9 cellular contexts compared by ENCODE assay signal in genomic region chr21:17793675-17794123, GRCh38. TPM values are rescaled to one million over a fixed set of nuclear protein-coding genes. Genes with fewer than 3 reads are reported as not detected.
DNase-seq lines count a peak whose midpoint lies in the region; ATAC-seq and TF ChIP-seq lines count a peak whose summit lies in the region.
"Had no signal": no experiment of that assay in that cellular context is flagged by ENCODE, and none has a peak within 500 bp of the region (broad histone marks: within the 10 kb centered on the region; RNA-seq: fewer than 3 reads in every experiment).

No MANE protein-coding gene starts in this region.

- H3K36me3 Mint-ChIP-seq in activated naive CD4-positive, alpha-beta T cell treated with anti-CD3 and anti-CD28 coated beads, Interleukin-2, amount 50 U/mL, for 72 hours = peaks cover 5 to 27% of the 10 kb centered on the region in 2 donors
- H3K36me3 Mint-ChIP-seq in type B pancreatic cell = peaks cover 24% of the 10 kb centered on the region

- H3K4me1 Mint-ChIP-seq in type B pancreatic cell (ENCODE audit: unreplicated experiment) = peaks cover 1% of the 10 kb centered on the region

- H3K4me3 ChIP-seq in heart left ventricle (peak overlapping the region in 10 of 12 donors; percentile 23 to 58 (median 40)), mucosa of descending colon (no peak overlapping the region)

- H3K36me3 ChIP-seq in heart left ventricle = peaks cover 0 to 39% (median 17%) of the 10 kb centered on the region in 9 donors
- no peaks in the 10 kb centered on the region for H3K36me3 ChIP-seq in mucosa of descending colon (ENCODE audit: low read depth)

- H3K4me1 ChIP-seq in heart left ventricle (peaks cover 0 to 53% (median 11%) of the 10 kb centered on the region in 12 donors), mucosa of descending colon (ENCODE audit: low read depth) (no peaks in the 10 kb centered on the region)

- no peaks in the 10 kb centered on the region for H3K9me3 Mint-ChIP-seq in activated naive CD4-positive, alpha-beta T cell treated with anti-CD3 and anti-CD28 coated beads, Interleukin-2, amount 50 U/mL, for 72 hours
- H3K9me3 Mint-ChIP-seq in type B pancreatic cell = no peaks in the 10 kb centered on the region
- H3K9me3 Mint-ChIP-seq: brain had no signal

- DNase-seq in heart left ventricle (no peak), cardiac septum (ENCODE audit: low spot score) (no peak), mucosa of descending colon (no peak), nucleus accumbens (lab: John Stamatoyannopoulos, UW) (no peak), type B pancreatic cell (ENCODE audit: extremely low spot score, unreplicated experiment) (no peak), DMS153 (lab: John Stamatoyannopoulos, UW) (no peak)
- DNase-seq in activated naive CD4-positive, alpha-beta T cell treated with anti-CD3 and anti-CD28 coated beads, Interleukin-2, amount 50 U/mL, for 72 hours (ENCODE audit: low spot score in 2 of 2) = no peak

- H3K9me3 ChIP-seq in heart left ventricle = no peaks in the 10 kb centered on the region
- H3K9me3 ChIP-seq in mucosa of descending colon = no peaks in the 10 kb centered on the region

- intact Hi-C loops in heart left ventricle (cut with DNase I) = loop anchor here in 3 of 10 donors (2.0 to 10.0 kb wide), 2 partner anchors 25 to 109 kb away; partner anchors contain the start of gene C21orf91 (in 2 of the 3)
- intact Hi-C loops in cardiac septum (cut with DNase I) = no loop called here
- intact Hi-C loops in mucosa of descending colon (cut with DNase I, micrococcal nuclease) = no loop called here

- no peak for TF ChIP-seq CTCF in heart left ventricle (IDR thresholded peaks at IDR 0.05)
- no peak for TF ChIP-seq CTCF in mucosa of descending colon (IDR thresholded peaks at IDR 0.05)
- TF ChIP-seq CTCF in type B pancreatic cell (conservative IDR thresholded peaks at IDR 0.05) = no peak

- no peak overlapping the region for H3K4me3 Mint-ChIP-seq in type B pancreatic cell

- peak overlapping the region in 11 of 12 donors; percentile 8 to 85 (median 31) for H3K27ac ChIP-seq in heart left ventricle

- TF ChIP-seq POLR2A in heart left ventricle (IDR thresholded peaks at IDR 0.05) = no peak

- peak overlapping the region in 1 of 2 donors; percentile 55 for H3K27ac Mint-ChIP-seq in activated naive CD4-positive, alpha-beta T cell treated with anti-CD3 and anti-CD28 coated beads, Interleukin-2, amount 50 U/mL, for 72 hours
- no peak overlapping the region for H3K27ac Mint-ChIP-seq in type B pancreatic cell

- H3K27me3 Mint-ChIP-seq in type B pancreatic cell = no peaks in the 10 kb centered on the region
- H3K27me3 Mint-ChIP-seq: brain had no signal

- whole genome bisulfite sequencing in heart left ventricle, 4 donors = 31 to 44% (median 35%) methylated on average over 1 of the region's 1 CpG

- no peaks in the 10 kb centered on the region for H3K27me3 ChIP-seq in heart left ventricle

- peak in 3 of 4 donors; percentile 39 to 59 (median 50) for ATAC-seq in heart left ventricle
- ATAC-seq in HG03103 (IDR thresholded peaks at IDR 0.05; ENCODE audit: low read depth, unreplicated experiment) = peak; percentile 61
- peak; percentile 67 to 89 for ATAC-seq in activated naive CD4-positive, alpha-beta T cell treated with anti-CD3 and anti-CD28 coated beads, Interleukin-2, amount 50 U/mL, for 72 hours
- ATAC-seq in mucosa of descending colon = peak; percentile 72

RNA-seq across cellular contexts. Expression of gene C21orf91, which starts 25.5 kb away (rescaled TPM):
- 10 to 100 TPM in 5 of 9 donors, 1 to 10 TPM in 4; 5.1 to 21.2 (median 14.4) TPM for total RNA-seq in heart left ventricle
- polyA plus RNA-seq in heart left ventricle = 1 to 10 TPM; 2.2 to 4.5 TPM
- 21.3 TPM for total RNA-seq in cardiac septum
- total RNA-seq in activated naive CD4-positive, alpha-beta T cell treated with anti-CD3 and anti-CD28 coated beads, Interleukin-2, amount 50 U/mL, for 72 hours = 10 to 100 TPM; 14.4 to 24.4 TPM
- total RNA-seq in mucosa of descending colon = 10 to 100 TPM in 1 of 3 donors, 1 to 10 TPM in 2; 8.0 to 12.8 (median 8.0) TPM
- 14.5 and 35.8 TPM in 2 replicates for total RNA-seq in type B pancreatic cell (ENCODE audit: low replicate concordance)
